ENCODE assay signal across 18 cellular contexts in genomic region chr6:106797186-106797585, GRCh38.
"Had no signal": no experiment of that assay in that cellular context is flagged by ENCODE, and none has a peak within 500 bp of the region (broad histone marks: within the 10 kb centered on the region; RNA-seq: fewer than 3 reads in every experiment).

No MANE protein-coding gene starts in this region.

- H3K4me1 Mint-ChIP-seq: activated CD4-positive, alpha-beta T cell treated with anti-CD3 and anti-CD28 coated beads, Interleukin-2, amount 10 ng/mL, durations not matched to agents 24 days and 14 days; stimulated activated naive CD8-positive, alpha-beta T cell treated with anti-CD3 and anti-CD28 coated beads, Interleukin-15, amount 100 ng/mL, for 72 hours had no signal

- H3K4me3 ChIP-seq: lung, neural progenitor cell, prostate gland, skin epidermis, suprapubic skin had no signal

- H3K36me3 ChIP-seq: neural progenitor cell, prostate gland, suprapubic skin had no signal

- H3K9me3 Mint-ChIP-seq: activated CD4-positive, alpha-beta T cell treated with anti-CD3 and anti-CD28 coated beads, Interleukin-2, amount 10 ng/mL, durations not matched to agents 24 days and 14 days; activated naive CD4-positive, alpha-beta T cell treated with anti-CD3 and anti-CD28 coated beads, Interleukin-2, amount 10 ng/mL, durations not matched to agents 7 days and 5 days; activated T-cell treated with anti-CD3 and anti-CD28 coated beads, Interleukin-2, amount 50 U/mL, for 4 hours; dendritic cell treated with granulocyte-macrophage colony-stimulating factor and Interleukin-4, amounts not matched to agents 40 ng/mL and 50 ng/mL, for 4 days; neural progenitor cell; stimulated activated naive CD8-positive, alpha-beta T cell treated with anti-CD3 and anti-CD28 coated beads, Interleukin-15, amount 100 ng/mL, for 72 hours; T-helper 1 cell treated with Interleukin-12 subunit alpha and Interleukin-12 subunit beta and Interleukin-4 antibody, amounts not matched to agents 30 μg/mL and 1 μg/mL, for 36 hours had no signal

- DNase-seq: activated CD4-positive, alpha-beta T cell treated with anti-CD3 and anti-CD28 coated beads, Interleukin-2, amount 10 ng/mL, durations not matched to agents 24 days and 14 days; activated CD8-positive, alpha-beta T cell treated with anti-CD3 and anti-CD28 coated beads, Interleukin-2, amount 10 ng/mL, durations not matched to agents 7 days and 5 days; activated naive CD4-positive, alpha-beta T cell treated with anti-CD3 and anti-CD28 coated beads, Interleukin-2, amount 10 ng/mL, durations not matched to agents 7 days and 5 days; activated T-cell treated with anti-CD3 and anti-CD28 coated beads, Interleukin-2, amount 50 U/mL, for 4 hours; effector CD8-positive, alpha-beta T cell; left cardiac atrium; right cardiac atrium; stimulated activated CD4-positive, alpha-beta T cell treated with anti-CD3 and anti-CD28 coated beads, Interleukin-15, amount 100 ng/mL, for 24 hours; stimulated activated CD4-positive, alpha-beta T cell treated with anti-CD3 and anti-CD28 coated beads, Interleukin-2, amount 100 ng/mL, for 48 hours; stimulated activated naive CD8-positive, alpha-beta T cell treated with anti-CD3 and anti-CD28 coated beads, Interleukin-15, amount 100 ng/mL, for 72 hours had no signal

- H2AFZ ChIP-seq: neural progenitor cell had no signal

- H3K27me3 Mint-ChIP-seq: type B pancreatic cell had no signal

- H3K27me3 ChIP-seq: neural progenitor cell had no signal

- H3K4me3 Mint-ChIP-seq: activated CD4-positive, alpha-beta T cell treated with anti-CD3 and anti-CD28 coated beads, Interleukin-2, amount 10 ng/mL, durations not matched to agents 24 days and 14 days; activated CD8-positive, alpha-beta T cell treated with anti-CD3 and anti-CD28 coated beads, Interleukin-2, amount 10 ng/mL, durations not matched to agents 7 days and 5 days; activated naive CD4-positive, alpha-beta T cell treated with anti-CD3 and anti-CD28 coated beads, Interleukin-2, amount 10 ng/mL, durations not matched to agents 7 days and 5 days; activated T-cell treated with anti-CD3 and anti-CD28 coated beads, Interleukin-2, amount 50 U/mL, for 4 hours; dendritic cell treated with granulocyte-macrophage colony-stimulating factor and Interleukin-4, amounts not matched to agents 40 ng/mL and 50 ng/mL, for 4 days; neural progenitor cell; stimulated activated naive CD8-positive, alpha-beta T cell treated with anti-CD3 and anti-CD28 coated beads, Interleukin-15, amount 100 ng/mL, for 72 hours; T-helper 1 cell treated with Interleukin-12 subunit alpha and Interleukin-12 subunit beta and Interleukin-4 antibody, amounts not matched to agents 30 μg/mL and 1 μg/mL, for 36 hours; type B pancreatic cell had no signal

- H3K4me2 ChIP-seq: neural progenitor cell had no signal

- ATAC-seq: activated CD8-positive, alpha-beta T cell treated with anti-CD3 and anti-CD28 coated beads, Interleukin-2, amount 10 ng/mL, durations not matched to agents 7 days and 5 days; activated T-cell treated with anti-CD3 and anti-CD28 coated beads, Interleukin-2, amount 50 U/mL, for 4 hours; left cardiac atrium; right cardiac atrium; stimulated activated naive CD8-positive, alpha-beta T cell treated with anti-CD3 and anti-CD28 coated beads, Interleukin-15, amount 100 ng/mL, for 72 hours had no signal

- H3K9me3 ChIP-seq: prostate gland, suprapubic skin had no signal

- H3K36me3 Mint-ChIP-seq: activated naive CD4-positive, alpha-beta T cell treated with anti-CD3 and anti-CD28 coated beads, Interleukin-2, amount 10 ng/mL, durations not matched to agents 7 days and 5 days; neural progenitor cell; type B pancreatic cell had no signal

- H3K4me1 ChIP-seq: prostate gland, suprapubic skin had no signal

- H3K27ac ChIP-seq: neural progenitor cell, prostate gland, skin epidermis, suprapubic skin had no signal

- H3K27ac Mint-ChIP-seq: activated CD4-positive, alpha-beta T cell treated with anti-CD3 and anti-CD28 coated beads, Interleukin-2, amount 10 ng/mL, durations not matched to agents 24 days and 14 days; activated CD8-positive, alpha-beta T cell treated with anti-CD3 and anti-CD28 coated beads, Interleukin-2, amount 10 ng/mL, durations not matched to agents 7 days and 5 days; activated naive CD4-positive, alpha-beta T cell treated with anti-CD3 and anti-CD28 coated beads, Interleukin-2, amount 10 ng/mL, durations not matched to agents 7 days and 5 days; dendritic cell treated with granulocyte-macrophage colony-stimulating factor and Interleukin-4, amounts not matched to agents 40 ng/mL and 50 ng/mL, for 4 days; T-helper 1 cell treated with Interleukin-12 subunit alpha and Interleukin-12 subunit beta and Interleukin-4 antibody, amounts not matched to agents 30 μg/mL and 1 μg/mL, for 36 hours had no signal
